ENCODE assay signal across 8 cellular contexts in the genomic region with DNA sequence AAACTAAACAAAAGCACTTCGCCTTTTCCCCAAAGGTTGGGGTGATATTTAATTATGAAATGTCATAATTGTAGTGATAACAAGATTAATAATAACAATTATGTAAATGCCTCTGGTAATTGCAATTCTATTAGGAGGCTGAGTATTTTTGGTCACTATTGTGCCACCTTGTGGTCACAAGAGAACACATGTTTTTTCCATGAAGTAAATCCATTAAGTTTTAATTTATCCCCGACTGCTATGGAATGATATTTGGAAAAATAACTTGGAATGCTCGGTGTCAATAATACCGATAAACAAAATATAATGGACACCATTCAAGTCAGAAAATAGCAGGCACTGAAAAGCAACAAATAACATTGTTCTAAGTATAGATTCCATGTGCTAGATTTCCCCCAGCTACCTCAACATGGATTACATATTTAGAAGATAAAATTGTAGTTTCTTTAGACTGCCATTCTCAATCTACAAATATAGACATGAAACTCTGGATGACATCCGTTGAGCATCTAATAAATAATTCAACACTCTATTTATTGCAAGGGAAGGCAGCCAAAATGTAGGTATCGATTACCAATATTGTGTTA. TPM values are rescaled to one million over a fixed set of nuclear protein-coding genes. Genes with fewer than 3 reads are reported as not detected.
DNase-seq lines count a peak whose midpoint lies in the region; ATAC-seq and TF ChIP-seq lines count a peak whose summit lies in the region.

No MANE protein-coding gene starts in this region.

- no peaks in the 10 kb centered on the region for H3K27me3 ChIP-seq in KMS-11 (ENCODE audit: insufficient read depth, low read depth)

- no peaks in the 10 kb centered on the region for H3K79me2 ChIP-seq in KMS-11 (ENCODE audit: insufficient read depth, low read depth)

- no peak overlapping the region for H3K27ac ChIP-seq in KMS-11

- H3K36me3 Mint-ChIP-seq in neural crest cell (ENCODE audit: low read depth): no peaks in the 10 kb centered on the region

- no peak overlapping the region for H2AFZ ChIP-seq in KMS-11 (ENCODE audit: low read depth)

- H3K4me3 Mint-ChIP-seq in neural crest cell: no peak overlapping the region

- no peak overlapping the region for H3K9ac ChIP-seq in KMS-11

- H3K4me3 ChIP-seq in KMS-11 (IDR thresholded peaks at IDR 0.05; ENCODE audit: insufficient read depth, low read depth, low read length): no peak overlapping the region

- no peaks in the 10 kb centered on the region for H3K36me3 ChIP-seq in KMS-11 (ENCODE audit: insufficient read depth)

- H3K4me1 Mint-ChIP-seq in neural crest cell: no peaks in the 10 kb centered on the region

- no peak overlapping the region for H3K4me2 ChIP-seq in KMS-11

- H3K27me3 Mint-ChIP-seq in neural crest cell (ENCODE audit: low read depth): no peaks in the 10 kb centered on the region

- ATAC-seq in GM21423 (IDR thresholded peaks at IDR 0.05; ENCODE audit: unreplicated experiment): no peak
- no peak for ATAC-seq in GM18520 (IDR thresholded peaks at IDR 0.05; ENCODE audit: unreplicated experiment)
- ATAC-seq in HG03457 (IDR thresholded peaks at IDR 0.05; ENCODE audit: unreplicated experiment): no peak

- peak; percentile 87 for TF ChIP-seq CTCF in KMS-11 (conservative IDR thresholded peaks at IDR 0.05; ENCODE audit: low read depth, low read length)
- TF ChIP-seq CTCF in neural crest cell (conservative IDR thresholded peaks at IDR 0.05): peak; percentile 90

- H4K20me1 ChIP-seq in KMS-11 (ENCODE audit: insufficient read depth): no peaks in the 10 kb centered on the region

- H3K9me3 Mint-ChIP-seq in neural crest cell: no peaks in the 10 kb centered on the region

- DNase-seq in DMS53 treated with DMSO at 0.1 percent for 48 hours (lab: John Stamatoyannopoulos, UW; ENCODE audit: unreplicated experiment): peak; percentile 12
- DNase-seq in cerebellar cortex (ENCODE audit: low spot score): peak; percentile 47
- DNase-seq in neural crest cell (ENCODE audit: low read depth, low spot score): no peak
- no peak for DNase-seq in effector CD8-positive, alpha-beta T cell (lab: John Stamatoyannopoulos, UW)

- H3K4me1 ChIP-seq in KMS-11 (ENCODE audit: low read depth, poor library complexity, severe bottlenecking): no peaks in the 10 kb centered on the region

- H3K27ac Mint-ChIP-seq in neural crest cell (ENCODE audit: unreplicated experiment): no peak overlapping the region

RNA-seq across cellular contexts. Expression of gene KCNJ2, which starts 25.0 kb away (rescaled TPM):
- 0.47 and 0.48 TPM in 2 replicates for total RNA-seq in neural crest cell

Comparison
In these comparisons a context has a peak if more than half of its experiments do, and no peak if none do; other contexts are left out.
1. DNase-seq: peak in DMS53 treated with DMSO at 0.1 percent for 48 hours (single experiment) and cerebellar cortex (single experiment); none in neural crest cell (single experiment) and effector CD8-positive, alpha-beta T cell (single experiment).